In genomic region chr17:33992113-33992512, GRCh38 we compare ENCODE assay signal across 38 cellular contexts.
"Had no signal": no experiment of that assay in that cellular context is flagged by ENCODE, and none has a peak within 500 bp of the region (broad histone marks: within the 10 kb centered on the region; RNA-seq: fewer than 3 reads in every experiment).

No MANE protein-coding gene starts in this region.

- H3K36me3 Mint-ChIP-seq: activated CD4-positive, alpha-beta memory T cell treated with anti-CD3 and anti-CD28 coated beads for 36 hours; activated naive CD4-positive, alpha-beta T cell treated with anti-CD3 and anti-CD28 coated beads, Interleukin-2, amount 50 U/mL, for 72 hours; activated naive CD8-positive, alpha-beta T cell treated with anti-CD3 and anti-CD28 coated beads for 36 hours; brain had no signal

- H3K27ac ChIP-seq: adrenal gland, ascending aorta, cardiac muscle cell, VCaP had no signal

- H3K9me3 Mint-ChIP-seq: activated CD4-positive, alpha-beta memory T cell treated with anti-CD3 and anti-CD28 coated beads for 36 hours; activated CD4-positive, alpha-beta T cell treated with anti-CD3 and anti-CD28 coated beads, Interleukin-2, amount 10 ng/mL, durations not matched to agents 24 days and 14 days; activated CD8-positive, alpha-beta T cell treated with anti-CD3 and anti-CD28 coated beads for 36 hours; activated T-cell treated with anti-CD3 and anti-CD28 coated beads, Interleukin-2, amount 50 U/mL, for 4 hours; activated T-cell treated with anti-CD3 and anti-CD28 coated beads, Interleukin-2, amount 50 U/mL, for 72 hours; activated T-helper 1 cell treated with anti-CD3 and anti-CD28 coated beads, Interleukin-12 subunit alpha, Interleukin-12 subunit beta, Interleukin-2, Interleukin-4 antibody, amounts not matched to agents 30 ng/mL and 10 ng/mL and 1 ng/mL, durations not matched to agents 14 hours and 24 hours and 36 hours; central memory CD8-positive, alpha-beta T cell; T-helper 1 cell treated with Interleukin-12 subunit alpha and Interleukin-12 subunit beta and Interleukin-4 antibody, amounts not matched to agents 30 μg/mL and 1 μg/mL, for 36 hours; T-helper 2 cell treated with Interferon-gamma antibody and Interleukin-4, amounts not matched to agents 5 μg/mL and 100 μg/mL, for 36 hours had no signal

- ATAC-seq: activated CD8-positive, alpha-beta T cell treated with anti-CD3 and anti-CD28 coated beads for 36 hours; activated naive CD4-positive, alpha-beta T cell treated with anti-CD3 and anti-CD28 coated beads, Interleukin-2, amount 50 U/mL, for 72 hours; activated T-cell treated with anti-CD3 and anti-CD28 coated beads, Interleukin-2, amount 50 U/mL, for 4 hours; activated T-cell treated with anti-CD3 and anti-CD28 coated beads, Interleukin-2, amount 50 U/mL, for 72 hours; activated T-helper 17 cell treated with anti-CD3 and anti-CD28 coated beads, Interleukin-2, amount 50 U/mL, for 72 hours had no signal

- H3K4me3 ChIP-seq: adrenal gland, ascending aorta, cardiac muscle cell had no signal

- H3K36me3 ChIP-seq: adrenal gland, ascending aorta, cardiac muscle cell had no signal

- DNase-seq: activated B cell treated with CpG ODN at 0.5 μM for 24 hours; activated CD4-positive, alpha-beta memory T cell treated with anti-CD3 and anti-CD28 coated beads for 36 hours; activated CD4-positive, alpha-beta T cell treated with anti-CD3 and anti-CD28 coated beads for 4 hours; activated CD4-positive, alpha-beta T cell treated with anti-CD3 and anti-CD28 coated beads, Interleukin-2, amount 10 ng/mL, durations not matched to agents 24 days and 14 days; activated CD4-positive, alpha-beta T cell treated with anti-CD3 and anti-CD28 coated beads, Interleukin-2, amount 50 U/mL, for 1 hour; activated CD4-positive, alpha-beta T cell treated with anti-CD3 and anti-CD28 coated beads, Interleukin-2, amount 50 U/mL, for 4 hours; activated CD4-positive, CD25-positive, alpha-beta regulatory T cell treated with anti-CD3 and anti-CD28 coated beads, Interleukin-2, amount 50 U/mL, for 72 hours; activated CD8-positive, alpha-beta memory T cell treated with anti-CD3 and anti-CD28 coated beads, Interleukin-2, amount 50 U/mL, for 4 hours; activated CD8-positive, alpha-beta T cell treated with anti-CD3 and anti-CD28 coated beads for 36 hours; activated effector memory CD4-positive, alpha-beta T cell treated with anti-CD3 and anti-CD28 coated beads, Interleukin-2, amount 50 U/mL, for 16 hours; activated gamma-delta T cell treated with Interleukin-2 at 50 U/mL for 16 hours; activated naive CD4-positive, alpha-beta T cell; activated naive CD4-positive, alpha-beta T cell treated with anti-CD3 and anti-CD28 coated beads for 36 hours; activated naive CD4-positive, alpha-beta T cell treated with anti-CD3 and anti-CD28 coated beads, Interleukin-2, amount 50 U/mL, for 16 hours; activated naive CD8-positive, alpha-beta T cell treated with anti-CD3 and anti-CD28 coated beads for 36 hours; activated T-cell treated with anti-CD3 and anti-CD28 coated beads for 4 hours; activated T-cell treated with anti-CD3 and anti-CD28 coated beads, Interleukin-2, amount 50 U/mL, for 1 hour; activated T-cell treated with anti-CD3 and anti-CD28 coated beads, Interleukin-2, amount 50 U/mL, for 4 hours; activated T-cell treated with anti-CD3 and anti-CD28 coated beads, Interleukin-2, amount 50 U/mL, for 72 hours; adrenal gland; amniotic stem cell; caudate nucleus; cerebellar nuclear complex; T-helper 1 cell; T-helper 2 cell; T-helper 9 cell had no signal

- H3K9me3 ChIP-seq: adrenal gland had no signal

- H3K4me1 ChIP-seq: adrenal gland, ascending aorta had no signal

- H3K27ac Mint-ChIP-seq: activated B cell treated with CpG ODN at 0.5 μM for 24 hours; activated CD4-positive, alpha-beta memory T cell treated with anti-CD3 and anti-CD28 coated beads for 36 hours; activated CD4-positive, alpha-beta T cell treated with anti-CD3 and anti-CD28 coated beads, Interleukin-2, amount 10 ng/mL, durations not matched to agents 24 days and 14 days; activated CD8-positive, alpha-beta T cell treated with anti-CD3 and anti-CD28 coated beads for 36 hours; activated naive CD4-positive, alpha-beta T cell treated with anti-CD3 and anti-CD28 coated beads for 36 hours; activated naive CD4-positive, alpha-beta T cell treated with anti-CD3 and anti-CD28 coated beads, Interleukin-2, amount 50 U/mL, for 72 hours; activated naive CD8-positive, alpha-beta T cell treated with anti-CD3 and anti-CD28 coated beads for 36 hours; activated T-cell treated with anti-CD3 and anti-CD28 coated beads, Interleukin-2, amount 50 U/mL, for 72 hours; activated T-helper 1 cell treated with anti-CD3 and anti-CD28 coated beads, Interleukin-12 subunit alpha, Interleukin-12 subunit beta, Interleukin-2, Interleukin-4 antibody, amounts not matched to agents 30 ng/mL and 10 ng/mL and 1 ng/mL, durations not matched to agents 14 hours and 24 hours and 36 hours; activated T-helper 17 cell treated with anti-CD3 and anti-CD28 coated beads, Interleukin-2, amount 50 U/mL, for 72 hours; brain; T-helper 1 cell treated with Interleukin-12 subunit alpha and Interleukin-12 subunit beta and Interleukin-4 antibody, amounts not matched to agents 30 μg/mL and 1 μg/mL, for 36 hours; T-helper 2 cell treated with Interferon-gamma antibody and Interleukin-4, amounts not matched to agents 5 μg/mL and 100 μg/mL, for 36 hours had no signal

- H3K4me1 Mint-ChIP-seq: activated B cell treated with CpG ODN at 0.5 μM for 24 hours; activated CD4-positive, alpha-beta T cell treated with anti-CD3 and anti-CD28 coated beads, Interleukin-2, amount 10 ng/mL, durations not matched to agents 24 days and 14 days; activated naive CD8-positive, alpha-beta T cell treated with anti-CD3 and anti-CD28 coated beads for 36 hours; activated T-helper 17 cell treated with anti-CD3 and anti-CD28 coated beads, Interleukin-2, amount 50 U/mL, for 72 hours; central memory CD8-positive, alpha-beta T cell had no signal

- H3K4me3 Mint-ChIP-seq: activated B cell treated with CpG ODN at 0.5 μM for 24 hours; activated CD4-positive, alpha-beta memory T cell treated with anti-CD3 and anti-CD28 coated beads for 36 hours; activated CD4-positive, alpha-beta T cell treated with anti-CD3 and anti-CD28 coated beads, Interleukin-2, amount 10 ng/mL, durations not matched to agents 24 days and 14 days; activated CD8-positive, alpha-beta T cell treated with anti-CD3 and anti-CD28 coated beads for 36 hours; activated naive CD4-positive, alpha-beta T cell treated with anti-CD3 and anti-CD28 coated beads for 36 hours; activated naive CD8-positive, alpha-beta T cell treated with anti-CD3 and anti-CD28 coated beads for 36 hours; activated T-cell treated with anti-CD3 and anti-CD28 coated beads, Interleukin-2, amount 50 U/mL, for 4 hours; activated T-cell treated with anti-CD3 and anti-CD28 coated beads, Interleukin-2, amount 50 U/mL, for 72 hours; activated T-helper 1 cell treated with anti-CD3 and anti-CD28 coated beads, Interleukin-12 subunit alpha, Interleukin-12 subunit beta, Interleukin-2, Interleukin-4 antibody, amounts not matched to agents 30 ng/mL and 10 ng/mL and 1 ng/mL, durations not matched to agents 14 hours and 24 hours and 36 hours; activated T-helper 17 cell treated with anti-CD3 and anti-CD28 coated beads, Interleukin-2, amount 50 U/mL, for 72 hours; brain; central memory CD8-positive, alpha-beta T cell; T-helper 1 cell treated with Interleukin-12 subunit alpha and Interleukin-12 subunit beta and Interleukin-4 antibody, amounts not matched to agents 30 μg/mL and 1 μg/mL, for 36 hours; T-helper 2 cell treated with Interferon-gamma antibody and Interleukin-4, amounts not matched to agents 5 μg/mL and 100 μg/mL, for 36 hours had no signal

- H3K27me3 ChIP-seq: adrenal gland, ascending aorta, cardiac muscle cell had no signal

- FAIRE-seq: bronchial epithelial cell, TTC549 had no signal
